Comparison of ENCODE assay signal across 1 cellular context in genomic region chr1:37274491-37274890, GRCh38.
A peak's percentile ranks its signal among the peaks of the same experiment; 100 is the strongest.
TF ChIP-seq lines count a peak whose summit lies in the region.

No MANE protein-coding gene starts in this region.

TF ChIP-seq in WTC11, 78 proteins besides CTCF, POLR2A, EP300 and RAD21:
- TF ChIP-seq ZNF512 (CRISPR knock-in tag; IDR thresholded peaks at IDR 0.05; ENCODE audit: borderline replicate concordance) (no peak), SMAD4 (CRISPR knock-in tag; IDR thresholded peaks at IDR 0.05) (no peak), ZNF396 (CRISPR knock-in tag; IDR thresholded peaks at IDR 0.05; ENCODE audit: borderline replicate concordance) (no peak), HMGXB4 (CRISPR knock-in tag; IDR thresholded peaks at IDR 0.05) (no peak), KAT7 (CRISPR knock-in tag; IDR thresholded peaks at IDR 0.05; ENCODE audit: borderline replicate concordance) (no peak), ZNF219 (CRISPR knock-in tag; IDR thresholded peaks at IDR 0.05; ENCODE audit: borderline replicate concordance) (no peak)
- TF ChIP-seq, protein P1, sequence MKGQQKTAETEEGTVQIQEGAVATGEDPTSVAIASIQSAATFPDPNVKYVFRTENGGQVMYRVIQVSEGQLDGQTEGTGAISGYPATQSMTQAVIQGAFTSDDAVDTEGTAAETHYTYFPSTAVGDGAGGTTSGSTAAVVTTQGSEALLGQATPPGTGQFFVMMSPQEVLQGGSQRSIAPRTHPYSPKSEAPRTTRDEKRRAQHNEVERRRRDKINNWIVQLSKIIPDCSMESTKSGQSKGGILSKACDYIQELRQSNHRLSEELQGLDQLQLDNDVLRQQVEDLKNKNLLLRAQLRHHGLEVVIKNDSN (CRISPR knock-in tag; IDR thresholded peaks at IDR 0.05): 0 out of 2 replicates have a peak, but pooled peaks have one; percentile 21
